Comparison of ENCODE assay signal across 24 cellular contexts in genomic region chr2:225598426-225598825, GRCh38.
DNase-seq lines count a peak whose midpoint lies in the region; ATAC-seq and TF ChIP-seq lines count a peak whose summit lies in the region.
"Had no signal": no experiment of that assay in that cellular context is flagged by ENCODE, and none has a peak within 500 bp of the region (broad histone marks: within the 10 kb centered on the region; RNA-seq: fewer than 3 reads in every experiment).

No MANE protein-coding gene starts in this region.

- H3K9me3 ChIP-seq in BLaER1 treated with 17β-estradiol and CSF1 and Interleukin-3, amounts not matched to agents 10 nM and 100 nM (replicated peaks in 1 of 11) = peaks cover 9 to 32% (median 18%) of the 10 kb centered on the region in 11 experiments; a peak in 21 of 22 replicates
- H3K9me3 ChIP-seq in adipocyte (ENCODE audit: control insufficient read depth, low read length) = no peaks in the 10 kb centered on the region
- H3K9me3 ChIP-seq in mesenchymal stem cell (ENCODE audit: control insufficient read depth, low read length) = no peaks in the 10 kb centered on the region
- H3K9me3 ChIP-seq: Peyer's patch had no signal

- H3K27ac Mint-ChIP-seq in activated naive CD8-positive, alpha-beta T cell treated with anti-CD3 and anti-CD28 coated beads, Interleukin-2, amount 50 U/mL, for 24 hours = no peak overlapping the region
- H3K27ac Mint-ChIP-seq: CD14-positive monocyte, H9, HFFc6 had no signal

- no peak overlapping the region for H2AFZ ChIP-seq in mesenchymal stem cell (ENCODE audit: low read depth, low read length)
- H2AFZ ChIP-seq: GM23248 had no signal

- in situ Hi-C loops in brain microvascular endothelial cell (cut with HindIII; ENCODE audit: low pct_ligation_motif_present, low sequenced_read_pairs) = no loop called here

- no peaks in the 10 kb centered on the region for H3K79me1 ChIP-seq in mesenchymal stem cell (replicated peaks; ENCODE audit: low read length, poor library complexity, severe bottlenecking)

- H3K4me1 Mint-ChIP-seq in activated naive CD8-positive, alpha-beta T cell treated with anti-CD3 and anti-CD28 coated beads, Interleukin-2, amount 50 U/mL, for 24 hours = no peaks in the 10 kb centered on the region
- H3K4me1 Mint-ChIP-seq: CD14-positive monocyte, H9 had no signal

- TF ChIP-seq CTCF in brain microvascular endothelial cell (IDR thresholded peaks at IDR 0.05; ENCODE audit: low read depth, low read length, missing control alignments) = no peak

- no peak overlapping the region for H3K4ac ChIP-seq in mesenchymal stem cell (ENCODE audit: low read depth in 1 of 2, low read length in 2 of 2)

- peak overlapping the region; percentile 37 to 85 (median 75); a peak in 20 of 22 replicates for H3K4me2 ChIP-seq in BLaER1 treated with 17β-estradiol and CSF1 and Interleukin-3, amounts not matched to agents 10 nM and 100 nM
- H3K4me2 ChIP-seq in mesenchymal stem cell (ENCODE audit: low read length, poor library complexity, severe bottlenecking) = no peak overlapping the region
- H3K4me2 ChIP-seq: KMS-11 had no signal

- no peak overlapping the region for H2BK120ac ChIP-seq in mesenchymal stem cell (ENCODE audit: low read depth, low read length)

- H4K8ac ChIP-seq in mesenchymal stem cell (ENCODE audit: low read length) = no peak overlapping the region

- H3K9ac ChIP-seq in BLaER1 treated with 17β-estradiol and CSF1 and Interleukin-3, amounts not matched to agents 10 nM and 100 nM = peak overlapping the region in 8 of 11 experiments; percentile 55 to 75 (median 70); a peak in 13 of 22 replicates
- H3K9ac ChIP-seq in adipocyte (ENCODE audit: low read length) (peak overlapping the region; percentile 46), mesenchymal stem cell (ENCODE audit: low read length) (peak overlapping the region; percentile 34)
- H3K9ac ChIP-seq: GM23248, KMS-11 had no signal

- H3K36me3 ChIP-seq in BLaER1 treated with 17β-estradiol and CSF1 and Interleukin-3, amounts not matched to agents 10 nM and 100 nM = peaks cover 0 to 9% (median 0%) of the 10 kb centered on the region in 11 experiments; a peak in 4 of 22 replicates
- H3K36me3 ChIP-seq in adipocyte (ENCODE audit: control insufficient read depth, insufficient read depth, low read length, severe bottlenecking) (no peaks in the 10 kb centered on the region), brain microvascular endothelial cell (replicated peaks) (no peaks in the 10 kb centered on the region), mesenchymal stem cell (ENCODE audit: control insufficient read depth in 1 of 2, insufficient read depth in 2 of 2, low read depth in 1 of 2, low read length in 2 of 2) (no peaks in the 10 kb centered on the region)
- H3K36me3 ChIP-seq: Peyer's patch had no signal

- H3K18ac ChIP-seq in mesenchymal stem cell (ENCODE audit: low read depth in 1 of 2, low read length in 2 of 2) = no peak overlapping the region

- no peaks in the 10 kb centered on the region for H4K20me1 ChIP-seq in BLaER1 treated with 17β-estradiol and CSF1 and Interleukin-3, amounts not matched to agents 10 nM and 100 nM

- no peak overlapping the region for H2AK5ac ChIP-seq in mesenchymal stem cell (ENCODE audit: low read length, severe bottlenecking)

- H3K27me3 Mint-ChIP-seq in activated naive CD8-positive, alpha-beta T cell treated with anti-CD3 and anti-CD28 coated beads, Interleukin-2, amount 50 U/mL, for 24 hours = peaks cover 3% of the 10 kb centered on the region

- H3K36me3 Mint-ChIP-seq in activated naive CD8-positive, alpha-beta T cell treated with anti-CD3 and anti-CD28 coated beads, Interleukin-2, amount 50 U/mL, for 24 hours (ENCODE audit: low read depth) = no peaks in the 10 kb centered on the region
- H3K36me3 Mint-ChIP-seq: CD14-positive monocyte had no signal

- peak; percentile 1 for DNase-seq in adipocyte (ENCODE audit: low read depth)
- DNase-seq in brain microvascular endothelial cell = no peak
- no peak for DNase-seq in mesenchymal stem cell
- no peak for DNase-seq in NOMO-1 treated with dmso at 0.1 percent for 144 hours (lab: John Stamatoyannopoulos, UW; ENCODE audit: unreplicated experiment)
- DNase-seq in occipital lobe (lab: John Stamatoyannopoulos, UW) = no peak
- DNase-seq in activated naive CD4-positive, alpha-beta T cell (lab: John Stamatoyannopoulos, UW) = no peak
- no peak for DNase-seq in activated naive CD8-positive, alpha-beta T cell treated with anti-CD3 and anti-CD28 coated beads, Interleukin-2, amount 50 U/mL, for 24 hours
- DNase-seq: AML-193; DMS53; GDM1; H9; HFFc6; NCI-H1092 treated with DMSO at 0.1 percent for 48 hours; NCI-H1436 treated with DMSO at 0.1 percent for 48 hours; NCI-H2029; NCI-H226; NCI-H510A treated with DMSO at 0.1 percent for 48 hours; NCI-H748 treated with DMSO at 0.1 percent for 48 hours; NK-92 treated with Interleukin-12 subunit alpha and Interleukin-12 subunit beta, amount 100 ng/mL, for 24 hours; Peyer's patch had no signal

- H3K4me1 ChIP-seq in BLaER1 treated with 17β-estradiol and CSF1 and Interleukin-3, amounts not matched to agents 10 nM and 100 nM = peaks cover 12 to 43% (median 35%) of the 10 kb centered on the region in 10 experiments
- H3K4me1 ChIP-seq in adipocyte (ENCODE audit: control insufficient read depth, insufficient read depth, low read length) (peaks cover 22% of the 10 kb centered on the region), mesenchymal stem cell (ENCODE audit: control insufficient read depth, insufficient read depth, low read depth, low read length) (peaks cover 1% of the 10 kb centered on the region)
- H3K4me1 ChIP-seq: Peyer's patch had no signal

- no peak for ATAC-seq in activated naive CD8-positive, alpha-beta T cell treated with anti-CD3 and anti-CD28 coated beads, Interleukin-2, amount 50 U/mL, for 24 hours

- H2BK15ac ChIP-seq in mesenchymal stem cell (ENCODE audit: low read depth, poor library complexity, severe bottlenecking) = no peak overlapping the region

- peak overlapping the region; percentile 35 to 91 (median 88); a peak in 21 of 22 replicates for H3K27ac ChIP-seq in BLaER1 treated with 17β-estradiol and CSF1 and Interleukin-3, amounts not matched to agents 10 nM and 100 nM
- peak overlapping the region; percentile 37 for H3K27ac ChIP-seq in brain microvascular endothelial cell
- H3K27ac ChIP-seq in mesenchymal stem cell (ENCODE audit: low read length, poor library complexity, severe bottlenecking) = no peak overlapping the region
- H3K27ac ChIP-seq: GM23248, KMS-11, Peyer's patch had no signal

- H2BK12ac ChIP-seq in mesenchymal stem cell (ENCODE audit: low read length in 2 of 2) = no peak overlapping the region

- no peak overlapping the region for H3K4me3 ChIP-seq in BLaER1 treated with 17β-estradiol and CSF1 and Interleukin-3, amounts not matched to agents 10 nM and 100 nM
- H3K4me3 ChIP-seq in adipocyte (ENCODE audit: low read length) = no peak overlapping the region
- no peak overlapping the region for H3K4me3 ChIP-seq in brain microvascular endothelial cell (ENCODE audit: low read depth, low read length)
- peak overlapping the region in 1 of 2 experiments; percentile 8 for H3K4me3 ChIP-seq in mesenchymal stem cell (ENCODE audit: insufficient read depth in 1 of 2, low read depth in 1 of 2, low read length in 2 of 2)
- H3K4me3 ChIP-seq: GM23248, Peyer's patch had no signal

- no peak overlapping the region for H3K4me3 Mint-ChIP-seq in activated naive CD8-positive, alpha-beta T cell treated with anti-CD3 and anti-CD28 coated beads, Interleukin-2, amount 50 U/mL, for 24 hours
- H3K4me3 Mint-ChIP-seq: CD14-positive monocyte, H9, HFFc6 had no signal

- H3K9me3 Mint-ChIP-seq in activated naive CD8-positive, alpha-beta T cell treated with anti-CD3 and anti-CD28 coated beads, Interleukin-2, amount 50 U/mL, for 24 hours = no peaks in the 10 kb centered on the region
- H3K9me3 Mint-ChIP-seq: HFFc6 had no signal

- H4K91ac ChIP-seq in mesenchymal stem cell (ENCODE audit: low read length) = no peak overlapping the region

- H2BK5ac ChIP-seq in mesenchymal stem cell (ENCODE audit: low read depth, low read length, poor library complexity, severe bottlenecking) = no peak overlapping the region

- no peaks in the 10 kb centered on the region for H3K27me3 ChIP-seq in BLaER1 treated with 17β-estradiol and CSF1 and Interleukin-3, amounts not matched to agents 10 nM and 100 nM
- no peaks in the 10 kb centered on the region for H3K27me3 ChIP-seq in adipocyte (replicated peaks; ENCODE audit: control insufficient read depth, insufficient read depth, low read length)
- H3K27me3 ChIP-seq in brain microvascular endothelial cell (replicated peaks) = no peaks in the 10 kb centered on the region
- H3K27me3 ChIP-seq in mesenchymal stem cell (ENCODE audit: control insufficient read depth in 1 of 2, insufficient read depth in 1 of 2, low read length in 2 of 2) = no peaks in the 10 kb centered on the region
- H3K27me3 ChIP-seq: Peyer's patch had no signal

- H3K14ac ChIP-seq in mesenchymal stem cell (ENCODE audit: low read length in 2 of 2) = no peak overlapping the region

- H3K23ac ChIP-seq in mesenchymal stem cell (ENCODE audit: low read length in 2 of 2) = no peak overlapping the region
